Comparison of ENCODE assay signal across 23 cellular contexts in genomic region chr1:170424346-170424745, GRCh38.
"Had no signal": no experiment of that assay in that cellular context is flagged by ENCODE, and none has a peak within 500 bp of the region (broad histone marks: within the 10 kb centered on the region; RNA-seq: fewer than 3 reads in every experiment).

No MANE protein-coding gene starts in this region.

- H3K27ac ChIP-seq: coronary artery, epithelial cell of prostate, left lung, neural progenitor cell, thyroid gland, upper lobe of right lung had no signal

- H3K4me3 ChIP-seq: coronary artery, left lung, lung, neural progenitor cell, thyroid gland, upper lobe of right lung had no signal

- H3K36me3 Mint-ChIP-seq: activated naive CD8-positive, alpha-beta T cell treated with anti-CD3 and anti-CD28 coated beads, Interleukin-2, amount 10 ng/mL, durations not matched to agents 7 days and 5 days; neural progenitor cell had no signal

- H3K9ac ChIP-seq: neural progenitor cell had no signal

- H3K27ac Mint-ChIP-seq: activated B cell treated with CpG ODN at 0.5 μM for 24 hours; activated CD4-positive, alpha-beta T cell treated with anti-CD3 and anti-CD28 coated beads for 36 hours; activated naive CD4-positive, alpha-beta T cell treated with anti-CD3 and anti-CD28 coated beads for 36 hours; activated naive CD8-positive, alpha-beta T cell treated with anti-CD3 and anti-CD28 coated beads, Interleukin-2, amount 10 ng/mL, durations not matched to agents 7 days and 5 days; endodermal cell; neural progenitor cell; T-helper 1 cell treated with Interleukin-12 subunit alpha and Interleukin-12 subunit beta and Interleukin-4 antibody, amounts not matched to agents 30 μg/mL and 1 μg/mL, for 36 hours had no signal

- H2AFZ ChIP-seq: neural progenitor cell had no signal

- H3K27me3 ChIP-seq: left lung, neural progenitor cell, thyroid gland, upper lobe of right lung had no signal

- H3K4me3 Mint-ChIP-seq: activated B cell treated with CpG ODN at 0.5 μM for 24 hours; activated CD4-positive, alpha-beta T cell treated with anti-CD3 and anti-CD28 coated beads for 36 hours; activated naive CD4-positive, alpha-beta T cell treated with anti-CD3 and anti-CD28 coated beads for 36 hours; activated naive CD8-positive, alpha-beta T cell treated with anti-CD3 and anti-CD28 coated beads, Interleukin-2, amount 10 ng/mL, durations not matched to agents 7 days and 5 days; endodermal cell; naive thymus-derived CD8-positive, alpha-beta T cell; neural progenitor cell; T-helper 1 cell treated with Interleukin-12 subunit alpha and Interleukin-12 subunit beta and Interleukin-4 antibody, amounts not matched to agents 30 μg/mL and 1 μg/mL, for 36 hours had no signal

- ATAC-seq: activated CD4-positive, alpha-beta T cell treated with anti-CD3 and anti-CD28 coated beads for 36 hours; left lung; naive thymus-derived CD8-positive, alpha-beta T cell; sciatic nerve; upper lobe of right lung had no signal

- H3K4me1 Mint-ChIP-seq: activated B cell treated with CpG ODN at 0.5 μM for 24 hours; activated CD4-positive, alpha-beta T cell treated with anti-CD3 and anti-CD28 coated beads for 36 hours; activated naive CD8-positive, alpha-beta T cell treated with anti-CD3 and anti-CD28 coated beads, Interleukin-2, amount 10 ng/mL, durations not matched to agents 7 days and 5 days had no signal

- H3K9me3 ChIP-seq: left lung, thyroid gland, upper lobe of right lung had no signal

- H3K4me2 ChIP-seq: neural progenitor cell had no signal

- H3K9me3 Mint-ChIP-seq: activated B cell treated with CpG ODN at 0.5 μM for 24 hours; activated naive CD8-positive, alpha-beta T cell treated with anti-CD3 and anti-CD28 coated beads, Interleukin-2, amount 10 ng/mL, durations not matched to agents 7 days and 5 days; T-helper 1 cell treated with Interleukin-12 subunit alpha and Interleukin-12 subunit beta and Interleukin-4 antibody, amounts not matched to agents 30 μg/mL and 1 μg/mL, for 36 hours had no signal

- H3K4me1 ChIP-seq: left lung, thyroid gland, upper lobe of right lung had no signal

- H3K36me3 ChIP-seq: left lung, neural progenitor cell, thyroid gland, upper lobe of right lung had no signal

- DNase-seq: activated B cell treated with CpG ODN at 0.5 μM for 24 hours; activated CD4-positive, alpha-beta T cell treated with anti-CD3 and anti-CD28 coated beads for 36 hours; activated CD4-positive, alpha-beta T cell treated with anti-CD3 and anti-CD28 coated beads, Interleukin-2, amount 50 U/mL, for 48 hours; activated naive CD4-positive, alpha-beta T cell treated with anti-CD3 and anti-CD28 coated beads for 36 hours; activated naive CD8-positive, alpha-beta T cell treated with anti-CD3 and anti-CD28 coated beads, Interleukin-2, amount 10 ng/mL, durations not matched to agents 7 days and 5 days; activated T-cell treated with anti-CD3 and anti-CD28 coated beads, Interleukin-2, amount 50 U/mL, for 48 hours; amygdala; endodermal cell; hippocampal formation; kidney glomerular epithelial cell; left lung; naive thymus-derived CD8-positive, alpha-beta T cell; stimulated activated CD4-positive, alpha-beta T cell treated with anti-CD3 and anti-CD28 coated beads, Interleukin-2, amount 100 ng/mL, for 48 hours; stimulated activated naive CD4-positive, alpha-beta T cell treated with Interleukin-2 at 50 U/mL for 16 hours; T1000; thyroid gland; upper lobe of right lung had no signal
